In genomic region chr15:34318277-34319079, GRCh38 we compare ENCODE assay signal across 8 cellular contexts. TPM values are rescaled to one million over a fixed set of nuclear protein-coding genes. Genes with fewer than 3 reads are reported as not detected.
DNase-seq lines count a peak whose midpoint lies in the region; ATAC-seq and TF ChIP-seq lines count a peak whose summit lies in the region.

No MANE protein-coding gene starts in this region.

- POLR2A ChIA-PET in PC-9 (lab: Charles Lee; ENCODE audit: unreplicated experiment), result interaction anchor here (0.6 to 0.8 kb wide), 3 partner anchors 19 to 217 kb away, joined by 4 to 8 read pairs (median 7); partner anchors contain the start of genes EMC4 and EMC7

- no peaks in the 10 kb centered on the region for H3F3A ChIP-seq in PC-9 (ENCODE audit: insufficient read depth, low read depth)

- ATAC-seq in GM19328 (IDR thresholded peaks at IDR 0.05; ENCODE audit: unreplicated experiment) (peak; percentile 56), HG03521 (IDR thresholded peaks at IDR 0.05; ENCODE audit: unreplicated experiment) (peak; percentile 58)

- H3K79me2 ChIP-seq in PC-9 (ENCODE audit: low read depth), result peaks cover 13% of the 10 kb centered on the region; the same call in 1 of the 2 replicates

- H3K9me3 ChIP-seq in PC-9 (ENCODE audit: insufficient read depth, low read depth), result no peaks in the 10 kb centered on the region
- H3K9me3 ChIP-seq in stomach, result no peaks in the 10 kb centered on the region

- H3K27ac ChIP-seq in PC-9 (peak overlapping the region; percentile 38), stomach (peak overlapping the region in 4 of 5 donors; percentile 5 to 74 (median 70))

- no peaks in the 10 kb centered on the region for H3K4me1 Mint-ChIP-seq in Calu3 (ENCODE audit: low read depth, unreplicated experiment)

- DNase-seq in Calu3 (peak; percentile 12), PC-9 (peak; percentile 58 to 70), dermis blood vessel endothelial cell (peak; percentile 77), left kidney (ENCODE audit: low read depth, low spot score) (peak; percentile 85), stomach (peak; percentile 67), NCI-H1092 treated with DMSO at 0.1 percent for 48 hours (lab: John Stamatoyannopoulos, UW) (no peak)

- peak overlapping the region; percentile 81 for H3K4me3 Mint-ChIP-seq in Calu3 (ENCODE audit: low read depth, unreplicated experiment)

- TF ChIP-seq CTCF in Calu3 (IDR thresholded peaks at IDR 0.05; ENCODE audit: unreplicated experiment), result no peak
- TF ChIP-seq CTCF in PC-9 (conservative IDR thresholded peaks at IDR 0.05), result no peak
- no peak for TF ChIP-seq CTCF in stomach (IDR thresholded peaks at IDR 0.05)

- no peaks in the 10 kb centered on the region for H3K9me3 Mint-ChIP-seq in Calu3 (ENCODE audit: low read depth, unreplicated experiment)

- BruUV-seq in Calu3 (replicated peaks; lab: Mats Ljungman, UMichigan), result TSS peak; percentile 65
- BruUV-seq in PC-9 (replicated peaks; lab: Mats Ljungman, UMichigan), result TSS peak; percentile 69

- WGBS in stomach, 5 donors, result 3 to 8% (median 4%) methylated on average over 10 of the region's 10 CpGs

- H2AFZ ChIP-seq in PC-9, result peak overlapping the region; percentile 72

- H3K27me3 ChIP-seq in PC-9 (ENCODE audit: insufficient read depth, low read depth), result no peaks in the 10 kb centered on the region
- H3K27me3 ChIP-seq in stomach, result no peaks in the 10 kb centered on the region

- intact Hi-C loops in Calu3 (cut with micrococcal nuclease; ENCODE audit: unreplicated experiment) (no loop called here), PC-9 (cut with micrococcal nuclease; ENCODE audit: unreplicated experiment) (loop anchor here (2.0 to 5.0 kb wide), 2 partner anchors 16 to 81 kb away; no protein-coding TSS in a partner anchor), stomach (cut with DNase I; ENCODE audit: low total_unique reads) (no loop called here)

- H3K36me3 ChIP-seq in PC-9 (ENCODE audit: low read depth) (no peaks in the 10 kb centered on the region), stomach (peaks cover 0 to 10% (median 3%) of the 10 kb centered on the region in 4 donors)

- CTCF ChIA-PET in Calu3 (lab: Charles Lee) (no interaction called here), PC-9 (lab: Charles Lee) (interaction anchor here (0.6 kb wide), 1 partner anchor 1132 kb away, joined by 3 read pairs; no protein-coding TSS in a partner anchor)

- H3K27me3 Mint-ChIP-seq in Calu3 (ENCODE audit: unreplicated experiment), result no peaks in the 10 kb centered on the region

- H3K4me3 ChIP-seq in PC-9 (peak overlapping the region; percentile 63), stomach (peak overlapping the region; percentile 46 to 51 (median 48))

- peaks cover 5% of the 10 kb centered on the region for H3K36me3 Mint-ChIP-seq in Calu3 (ENCODE audit: insufficient read depth, unreplicated experiment)

- no peak for TF ChIP-seq EP300 in stomach (IDR thresholded peaks at IDR 0.05)

- no peak for TF ChIP-seq POLR2A in stomach (IDR thresholded peaks at IDR 0.05)

- H3K4me2 ChIP-seq in PC-9, result peak overlapping the region; percentile 80

- H3K27ac Mint-ChIP-seq in Calu3 (ENCODE audit: unreplicated experiment), result peak overlapping the region; percentile 88

- no peaks in the 10 kb centered on the region for H4K20me1 ChIP-seq in PC-9 (ENCODE audit: insufficient read depth)

- H3K9me2 ChIP-seq in PC-9 (ENCODE audit: insufficient read depth), result no peaks in the 10 kb centered on the region

- 0 out of 2 replicates have a peak, but pooled peaks cover 20% of the 10 kb centered on the region for H3K4me1 ChIP-seq in PC-9 (replicated peaks; ENCODE audit: insufficient read depth)
- peaks cover 0 to 33% (median 19%) of the 10 kb centered on the region in 4 donors for H3K4me1 ChIP-seq in stomach

RNA-seq across cellular contexts. Expression of gene SLC12A6, which starts 19.1 kb away (rescaled TPM):
- 3.8 and 4.2 TPM in 2 replicates for total RNA-seq in Calu3 (2022)
- total RNA-seq in PC-9 (2021), result 27.5 and 28.3 TPM in 2 replicates
- total RNA-seq in dermis blood vessel endothelial cell, result 23.8 and 42.8 TPM in 2 replicates
- total RNA-seq in stomach, result 10 to 100 TPM in 4 of 5 donors, 1 to 10 TPM in 1; 7.5 to 63.6 (median 22.8) TPM
- polyA plus RNA-seq in stomach, result 1 to 10 TPM; 1.4 to 6.0 (median 1.7) TPM

RNA-seq across cellular contexts. Expression of gene NOP10, which starts 24.5 kb away (rescaled TPM):
- 46.0 and 48.1 TPM in 2 replicates for total RNA-seq in Calu3 (2022)
- total RNA-seq in PC-9 (2021), result 109 and 162 TPM in 2 replicates
- 181 and 222 TPM in 2 replicates for total RNA-seq in dermis blood vessel endothelial cell
- 100 to 1,000 TPM in 3 of 5 donors, 10 to 100 TPM in 1, 1 to 10 TPM in 1; 2.9 to 388 (median 118) TPM for total RNA-seq in stomach
- 100 to 1,000 TPM; 268 to 327 (median 313) TPM for polyA plus RNA-seq in stomach

RNA-seq across cellular contexts. Expression of gene NUTM1, which starts 24.6 kb away (rescaled TPM):
- not detected in 2 replicates for total RNA-seq in Calu3 (2022)
- not detected in 2 replicates for total RNA-seq in PC-9 (2021)
- total RNA-seq in dermis blood vessel endothelial cell, result not detected in 2 replicates
- total RNA-seq in stomach, result not detected
- polyA plus RNA-seq in stomach, result under 1 TPM in 1 of 3 donors, not detected in 2; 0.15 TPM

RNA-seq across cellular contexts. Expression of gene LPCAT4, which starts 48.5 kb away (rescaled TPM):
- total RNA-seq in Calu3 (2022), result 28.9 and 35.3 TPM in 2 replicates
- total RNA-seq in PC-9 (2021), result 46.8 and 67.0 TPM in 2 replicates
- 8.5 and 9.5 TPM in 2 replicates for total RNA-seq in dermis blood vessel endothelial cell
- total RNA-seq in stomach, result 100 to 1,000 TPM in 3 of 5 donors, 10 to 100 TPM in 2; 26.1 to 206 (median 118) TPM
- 10 to 100 TPM; 11.6 to 62.5 (median 17.6) TPM for polyA plus RNA-seq in stomach
